ENCODE assay signal across 8 cellular contexts in genomic region chr10:31101123-31101522, GRCh38.
DNase-seq lines count a peak whose midpoint lies in the region; ATAC-seq and TF ChIP-seq lines count a peak whose summit lies in the region.

No MANE protein-coding gene starts in this region.

- H3K27ac ChIP-seq in OCI-LY3 (ENCODE audit: low read length): peak overlapping the region; percentile 97

- no peak overlapping the region for H3K27ac Mint-ChIP-seq in nephron progenitor cell

- H3K27me3 Mint-ChIP-seq in nephron progenitor cell (ENCODE audit: low read depth, poor library complexity): peaks cover 4% of the 10 kb centered on the region

- no peaks in the 10 kb centered on the region for H3K9me3 Mint-ChIP-seq in nephron progenitor cell

- H3K36me3 ChIP-seq in OCI-LY3 (replicated peaks; ENCODE audit: low read depth, low read length): no peaks in the 10 kb centered on the region

- no peak overlapping the region for H2AFZ ChIP-seq in OCI-LY3 (ENCODE audit: low read depth, low read length)

- H3K4me1 Mint-ChIP-seq in nephron progenitor cell: peaks cover 32% of the 10 kb centered on the region

- H3K4me3 ChIP-seq in OCI-LY3 (ENCODE audit: low read length) (peak overlapping the region; percentile 78), skeletal muscle cell (ENCODE audit: low read depth, low read length) (no peak overlapping the region)

- H3K79me2 ChIP-seq in OCI-LY3 (ENCODE audit: low read length): no peaks in the 10 kb centered on the region

- peaks cover 81% of the 10 kb centered on the region for H3K4me1 ChIP-seq in OCI-LY3 (ENCODE audit: low read length)

- H3K4me2 ChIP-seq in OCI-LY3 (ENCODE audit: low read length): peak overlapping the region; percentile 100

- peak; percentile 65 for ATAC-seq in GM21737 (IDR thresholded peaks at IDR 0.05; ENCODE audit: unreplicated experiment)

- H3K4me3 Mint-ChIP-seq in nephron progenitor cell: no peak overlapping the region

- no peaks in the 10 kb centered on the region for H3K27me3 ChIP-seq in OCI-LY3 (ENCODE audit: low read depth, low read length)

- no peaks in the 10 kb centered on the region for H3K9me3 ChIP-seq in OCI-LY3 (ENCODE audit: insufficient read depth, low read length)

- DNase-seq in AG20443 (ENCODE audit: low spot score) (peak; percentile 81), skeletal muscle cell (ENCODE audit: low read depth) (peak; percentile 71), nephron progenitor cell (no peak), NCI-H1436 (lab: John Stamatoyannopoulos, UW) (no peak), COLO668 (lab: John Stamatoyannopoulos, UW; ENCODE audit: unreplicated experiment) (no peak)
- peak; percentile 33 for DNase-seq in activated naive CD8-positive, alpha-beta T cell treated with anti-CD3 and anti-CD28 coated beads, Interleukin-2, amount 50 U/mL, for 16 hours (ENCODE audit: low read depth, low spot score)

- no peaks in the 10 kb centered on the region for H4K20me1 ChIP-seq in OCI-LY3 (ENCODE audit: insufficient read depth, low read length)

- H3K9ac ChIP-seq in OCI-LY3 (ENCODE audit: low read length): peak overlapping the region; percentile 81

- no peaks in the 10 kb centered on the region for H3K36me3 Mint-ChIP-seq in nephron progenitor cell (ENCODE audit: low read depth)

- TF ChIP-seq CTCF in OCI-LY3 (IDR thresholded peaks at IDR 0.05; ENCODE audit: low read depth, low read length) (no peak), nephron progenitor cell (IDR thresholded peaks at IDR 0.05) (no peak)

Comparison
In these comparisons a context has a peak if more than half of its experiments do, and no peak if none do; other contexts are left out.
1. DNase-seq: peak in AG20443 (single experiment), activated naive CD8-positive, alpha-beta T cell treated with anti-CD3 and anti-CD28 coated beads, Interleukin-2, amount 50 U/mL, for 16 hours (single experiment) and skeletal muscle cell (single experiment); none in nephron progenitor cell (single experiment), NCI-H1436 (single experiment) and COLO668 (single experiment).